In genomic region chr12:95003921-95004272, GRCh38 we compare ENCODE assay signal across 8 cellular contexts. TPM values are rescaled to one million over a fixed set of nuclear protein-coding genes. Genes with fewer than 3 reads are reported as not detected.
DNase-seq lines count a peak whose midpoint lies in the region; ATAC-seq and TF ChIP-seq lines count a peak whose summit lies in the region.

No MANE protein-coding gene starts in this region.

- H3K36me3 ChIP-seq in ascending aorta = peaks cover 4 to 9% of the 10 kb centered on the region in 2 donors
- peaks cover 0 to 7% (median 0%) of the 10 kb centered on the region in 4 donors for H3K36me3 ChIP-seq in right lobe of liver
- H3K36me3 ChIP-seq in urinary bladder (ENCODE audit: insufficient read depth) = no peaks in the 10 kb centered on the region

- peak; percentile 1 for ATAC-seq in HG02610 (IDR thresholded peaks at IDR 0.05; ENCODE audit: unreplicated experiment)
- ATAC-seq in right lobe of liver = no peak

- 66% methylated on average over 13 of the region's 15 CpGs for WGBS in right lobe of liver (ENCODE audit: insufficient coverage, low coverage, low lambda C conversion rate, missing lambda C conversion rate)
- WGBS in urinary bladder = 69% methylated on average over 15 of the region's 15 CpGs

- intact Hi-C loops in ascending aorta (cut with DNase I) (loop anchor here (2.0 kb wide), 1 partner anchor 69 kb away; the partner anchor contains the start of gene NR2C1), right lobe of liver (cut with DNase I) (no loop called here)

- no peak for TF ChIP-seq POLR2A in right lobe of liver (IDR thresholded peaks at IDR 0.05)

- TF ChIP-seq CTCF in 22Rv1 (IDR thresholded peaks at IDR 0.05) = no peak
- no peak for TF ChIP-seq CTCF in ascending aorta (IDR thresholded peaks at IDR 0.05)
- TF ChIP-seq CTCF in right lobe of liver (IDR thresholded peaks at IDR 0.05) = no peak

- DNase-seq in ascending aorta (ENCODE audit: low spot score in 2 of 2) (no peak), right lobe of liver (no peak), NCI-H774 (lab: John Stamatoyannopoulos, UW) (no peak), SKM-1 treated with dmso at 0.1 percent for 144 hours (lab: John Stamatoyannopoulos, UW; ENCODE audit: unreplicated experiment) (no peak), hippocampal formation (lab: John Stamatoyannopoulos, UW) (no peak)

- H3K27ac ChIP-seq in 22Rv1 (peak overlapping the region; percentile 71), ascending aorta (peak overlapping the region; percentile 75 to 82), right lobe of liver (peak overlapping the region; percentile 58 to 73 (median 70)), urinary bladder (ENCODE audit: low read depth) (peak overlapping the region; percentile 59)

- H3K9me3 ChIP-seq in ascending aorta (peaks cover 0 to 11% of the 10 kb centered on the region in 2 donors), right lobe of liver (peaks cover 0 to 7% (median 0%) of the 10 kb centered on the region in 4 donors)

- H3K4me1 ChIP-seq in ascending aorta = peaks cover 4% of the 10 kb centered on the region in 2 donors
- H3K4me1 ChIP-seq in right lobe of liver = peaks cover 0 to 18% (median 0%) of the 10 kb centered on the region in 4 donors
- no peaks in the 10 kb centered on the region for H3K4me1 ChIP-seq in urinary bladder (ENCODE audit: insufficient read depth)

- peak overlapping the region; percentile 63 to 89 for H3K4me3 ChIP-seq in ascending aorta
- H3K4me3 ChIP-seq in right lobe of liver = peak overlapping the region; percentile 84 to 96 (median 89)
- peak overlapping the region; percentile 83 for H3K4me3 ChIP-seq in urinary bladder (ENCODE audit: low read depth, low read length)

- H3K27me3 ChIP-seq in ascending aorta (no peaks in the 10 kb centered on the region), right lobe of liver (no peaks in the 10 kb centered on the region)

RNA-seq across cellular contexts. Expression of gene NDUFA12, which starts 0.4 kb away (rescaled TPM):
- total RNA-seq in ascending aorta (15.1 TPM), right lobe of liver (10 to 100 TPM; 39.9 to 96.0 (median 51.3) TPM), urinary bladder (76.8 TPM)
- 139 TPM for polyA plus RNA-seq in urinary bladder
